ENCODE assay signal across 20 cellular contexts in the genomic region with DNA sequence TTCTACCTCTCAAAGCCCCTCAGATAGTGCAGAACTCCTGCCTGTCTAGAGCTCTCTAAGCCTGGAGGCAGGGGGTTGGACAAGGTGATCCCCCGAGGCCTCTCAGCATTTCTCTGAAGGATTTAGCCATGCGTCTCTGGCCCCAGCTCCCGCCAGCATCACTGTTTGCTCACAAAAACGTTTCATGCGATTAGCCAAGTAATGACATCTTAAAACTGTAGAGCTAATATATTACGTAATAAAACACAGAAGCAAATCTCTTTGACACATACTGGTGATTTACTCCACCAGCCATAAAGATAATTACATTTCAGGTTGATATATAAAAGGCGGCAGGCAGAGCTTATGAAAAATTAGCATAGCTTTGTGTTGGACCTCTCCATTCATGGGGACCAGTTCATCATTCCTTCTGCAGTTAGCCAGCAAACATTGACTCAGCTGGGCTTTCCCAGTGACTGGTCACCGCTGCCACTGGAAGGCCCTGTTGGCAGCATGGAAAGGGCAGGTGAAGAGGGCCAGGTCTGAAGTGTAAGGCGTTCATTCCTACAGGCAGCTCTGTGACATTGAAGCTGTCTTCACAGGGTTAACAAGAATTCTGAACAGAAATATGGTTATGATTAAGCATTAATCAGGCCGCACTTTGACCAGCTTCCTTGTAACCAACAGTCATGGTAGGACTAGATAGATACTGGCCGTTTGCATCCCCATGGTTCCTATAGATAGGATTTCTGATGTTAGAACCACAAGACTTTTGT.
A peak's percentile ranks its signal among the peaks of the same experiment; 100 is the strongest.
DNase-seq lines count a peak whose midpoint lies in the region; ATAC-seq, FAIRE-seq and TF ChIP-seq lines count a peak whose summit lies in the region.
"Had no signal": no experiment of that assay in that cellular context is flagged by ENCODE, and none has a peak within 500 bp of the region (broad histone marks: within the 10 kb centered on the region; RNA-seq: fewer than 3 reads in every experiment).

No MANE protein-coding gene starts in this region.

- no peak for TF ChIP-seq POLR2A in gastrocnemius medialis (IDR thresholded peaks at IDR 0.05)

- DNase-seq in ELR (ENCODE audit: low read depth) = peak; percentile 40
- peak; percentile 33 for DNase-seq in NCI-H1417 treated with DMSO at 0.1 percent for 48 hours (lab: John Stamatoyannopoulos, UW)
- DNase-seq in RCC 7860 (ENCODE audit: low spot score) = peak; percentile 35
- no peak for DNase-seq in HT-29 (ENCODE audit: low spot score)
- DNase-seq in gastrocnemius medialis = no peak
- DNase-seq in NCI-H2171 (lab: John Stamatoyannopoulos, UW) = no peak
- DNase-seq: activated CD4-positive, alpha-beta T cell treated with anti-CD3 and anti-CD28 coated beads, Interleukin-2, amount 10 ng/mL, durations not matched to agents 24 days and 14 days; activated naive CD8-positive, alpha-beta T cell treated with anti-CD3 and anti-CD28 coated beads, Interleukin-2, amount 10 ng/mL, durations not matched to agents 7 days and 5 days; effector CD8-positive, alpha-beta T cell; kidney glomerular epithelial cell; MG63; NCI-H2029; SIG-M5; stimulated activated CD4-positive, alpha-beta T cell treated with anti-CD3 and anti-CD28 coated beads, Interleukin-2, amount 100 ng/mL, for 48 hours; stimulated activated naive CD8-positive, alpha-beta T cell treated with anti-CD3 and anti-CD28 coated beads, Interleukin-15, Interleukin-2, amounts not matched to agents 100 U/mL and 50 U/mL, for 24 hours; T-cell had no signal

- no peaks in the 10 kb centered on the region for H3K4me1 ChIP-seq in gastrocnemius medialis

- in situ Hi-C loops in gastrocnemius medialis (cut with MboI; ENCODE audit: low sequenced_read_pairs in 4 of 4) = no loop called here

- intact Hi-C loops in gastrocnemius medialis (cut with DNase I; ENCODE audit: low total_unique reads) = no loop called here

- H3K27me3 ChIP-seq in gastrocnemius medialis = peaks cover 4 to 9% (median 5%) of the 10 kb centered on the region in 3 donors
- H3K27me3 ChIP-seq: MG63 had no signal

- ATAC-seq in esophagus mucosa = peak; percentile 34
- no peak for ATAC-seq in gastrocnemius medialis
- ATAC-seq in GM21367 (IDR thresholded peaks at IDR 0.05; ENCODE audit: unreplicated experiment) = no peak
- ATAC-seq: activated T-helper 17 cell treated with anti-CD3 and anti-CD28 coated beads, Interleukin-2, amount 50 U/mL, for 72 hours; stimulated activated naive CD8-positive, alpha-beta T cell treated with anti-CD3 and anti-CD28 coated beads, Interleukin-15, Interleukin-2, amounts not matched to agents 100 U/mL and 50 U/mL, for 24 hours; T-cell had no signal

- no peak for FAIRE-seq in RCC 7860 (lab: Jason Lieb, UNC)
- FAIRE-seq: H54 had no signal

- no peaks in the 10 kb centered on the region for H3K9me3 ChIP-seq in gastrocnemius medialis

- no peaks in the 10 kb centered on the region for H3K36me3 ChIP-seq in gastrocnemius medialis
- H3K36me3 ChIP-seq: MG63 had no signal

- no peak overlapping the region for H3K4me3 ChIP-seq in gastrocnemius medialis
- H3K4me3 ChIP-seq: MG63 had no signal

- H3K27ac ChIP-seq in gastrocnemius medialis = no peak overlapping the region

- TF ChIP-seq CTCF in gastrocnemius medialis (IDR thresholded peaks at IDR 0.05 in 4 of 5, conservative IDR thresholded peaks at IDR 0.05 in 1 of 5) = no peak

Comparison
In these comparisons a context has a peak if more than half of its experiments do, and no peak if none do; other contexts are left out.
1. DNase-seq: peak in ELR (single experiment), NCI-H1417 treated with DMSO at 0.1 percent for 48 hours (single experiment) and RCC 7860 (single experiment); none in HT-29 (single experiment), gastrocnemius medialis (0 of 2) and NCI-H2171 (single experiment).